In the genomic region with DNA sequence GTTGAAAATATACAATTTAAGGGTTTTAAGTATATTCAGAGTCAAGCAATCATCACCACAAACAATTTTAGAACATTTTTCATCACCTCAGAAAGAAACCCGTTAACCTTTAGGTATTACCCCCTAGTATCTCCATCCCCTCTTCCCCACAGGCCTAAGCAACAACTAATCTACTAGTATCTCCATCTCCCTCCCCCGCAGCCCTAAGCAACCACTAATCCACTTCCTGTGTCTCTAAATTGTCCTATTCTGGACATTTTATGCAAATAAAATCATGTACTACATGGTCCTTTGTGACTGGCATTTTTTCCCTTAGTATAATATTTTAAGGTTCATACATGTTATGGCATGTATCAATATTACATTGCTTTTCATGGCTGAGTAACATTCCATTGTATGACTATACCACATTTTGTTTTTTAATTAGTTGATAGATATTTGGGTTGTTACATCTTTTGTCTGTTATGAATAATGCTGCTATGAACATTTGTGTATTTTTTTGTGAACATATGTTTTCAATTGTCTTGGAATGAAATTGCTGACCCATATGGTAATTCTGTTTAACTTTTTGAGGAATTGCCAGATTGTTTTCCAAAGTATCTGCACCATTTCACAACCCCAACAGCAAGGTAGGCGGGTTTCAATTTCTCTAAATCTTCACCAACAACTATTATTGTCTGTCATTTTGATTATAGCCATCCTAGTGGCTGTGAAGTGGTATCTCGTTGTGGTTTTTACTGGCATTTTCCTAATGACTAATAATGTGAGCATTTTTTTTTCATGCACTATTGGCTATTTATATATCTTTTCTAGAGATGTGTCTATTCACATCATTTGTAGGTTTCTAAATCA, we compare ENCODE assay signal across 10 cellular contexts.
DNase-seq lines count a peak whose midpoint lies in the region; ATAC-seq and TF ChIP-seq lines count a peak whose summit lies in the region.
"Had no signal": no experiment of that assay in that cellular context is flagged by ENCODE, and none has a peak within 500 bp of the region (broad histone marks: within the 10 kb centered on the region; RNA-seq: fewer than 3 reads in every experiment).

No MANE protein-coding gene starts in this region.

- intact Hi-C loops in PC-3 (cut with micrococcal nuclease) = no loop called here
- intact Hi-C loops in upper lobe of right lung (cut with DNase I) = no loop called here

- no peak overlapping the region for H2AFZ ChIP-seq in PC-3 (ENCODE audit: low read length)

- TF ChIP-seq CTCF in PC-3 (conservative IDR thresholded peaks at IDR 0.05; ENCODE audit: low read depth, low read length) (no peak), upper lobe of right lung (IDR thresholded peaks at IDR 0.05) (no peak)

- H3K9me2 ChIP-seq in PC-3 (replicated peaks; ENCODE audit: low read length) = no peaks in the 10 kb centered on the region

- no peaks in the 10 kb centered on the region for H3K79me2 ChIP-seq in PC-3 (ENCODE audit: low read length)

- CTCF ChIA-PET in PC-3 (lab: Charles Lee) = no interaction called here

- POLR2A ChIA-PET in PC-3 (lab: Charles Lee; ENCODE audit: unreplicated experiment) = no interaction called here

- H3F3A ChIP-seq in PC-3 (ENCODE audit: low read length, unreplicated experiment) = no peaks in the 10 kb centered on the region

- no peaks in the 10 kb centered on the region for H4K20me1 ChIP-seq in PC-3 (ENCODE audit: low read length)

- ATAC-seq in GM18508 (IDR thresholded peaks at IDR 0.05; ENCODE audit: insufficient read depth, unreplicated experiment) (peak; percentile 62), GM21723 (IDR thresholded peaks at IDR 0.05; ENCODE audit: unreplicated experiment) (peak; percentile 58), PC-3 (no peak), GM18858 (IDR thresholded peaks at IDR 0.05; ENCODE audit: unreplicated experiment) (no peak), upper lobe of right lung (no peak)
- ATAC-seq: sciatic nerve had no signal

- no peaks in the 10 kb centered on the region for H3K27me3 ChIP-seq in PC-3 (ENCODE audit: low read length)
- no peaks in the 10 kb centered on the region for H3K27me3 ChIP-seq in upper lobe of right lung

- H3K4me3 ChIP-seq in PC-3 (ENCODE audit: low read length) (no peak overlapping the region), upper lobe of right lung (no peak overlapping the region)

- no TSS peak for BruUV-seq in PC-3 (replicated peaks; lab: Mats Ljungman, UMichigan)

- no peak overlapping the region for H3K27ac ChIP-seq in PC-3 (ENCODE audit: low read length)
- no peak overlapping the region for H3K27ac ChIP-seq in upper lobe of right lung

- H3K4me1 ChIP-seq in PC-3 (ENCODE audit: insufficient read depth, low read length) (peaks cover 10% of the 10 kb centered on the region), upper lobe of right lung (peaks cover 5% of the 10 kb centered on the region)

- H3K9me3 ChIP-seq in PC-3 (ENCODE audit: low read length) (no peaks in the 10 kb centered on the region), upper lobe of right lung (no peaks in the 10 kb centered on the region)

- H3K36me3 ChIP-seq in PC-3 (ENCODE audit: low read depth, low read length) (no peaks in the 10 kb centered on the region), upper lobe of right lung (no peaks in the 10 kb centered on the region)

- DNase-seq in PC-3 (peak; percentile 39), kidney tubule cell (ENCODE audit: low spot score) (peak; percentile 17), upper lobe of right lung (no peak), DMS79 (lab: John Stamatoyannopoulos, UW) (no peak)
- DNase-seq: foreskin melanocyte; NK-92 treated with Interleukin-12 subunit alpha and Interleukin-12 subunit beta, amount 100 ng/mL, for 24 hours had no signal

- H3K9ac ChIP-seq in PC-3 (ENCODE audit: low read length) = no peak overlapping the region

- no peak overlapping the region for H3K4me2 ChIP-seq in PC-3 (ENCODE audit: low read length)

Comparison
In these comparisons a context has a peak if more than half of its experiments do, and no peak if none do; other contexts are left out.
1. ATAC-seq: peak in GM18508 (single experiment) and GM21723 (single experiment); none in PC-3 (single experiment), GM18858 (single experiment) and upper lobe of right lung (single experiment).
2. DNase-seq: peak in PC-3 (single experiment) and kidney tubule cell (single experiment); none in upper lobe of right lung (single experiment) and DMS79 (single experiment).